ENCODE assay signal across 19 cellular contexts in the genomic region with DNA sequence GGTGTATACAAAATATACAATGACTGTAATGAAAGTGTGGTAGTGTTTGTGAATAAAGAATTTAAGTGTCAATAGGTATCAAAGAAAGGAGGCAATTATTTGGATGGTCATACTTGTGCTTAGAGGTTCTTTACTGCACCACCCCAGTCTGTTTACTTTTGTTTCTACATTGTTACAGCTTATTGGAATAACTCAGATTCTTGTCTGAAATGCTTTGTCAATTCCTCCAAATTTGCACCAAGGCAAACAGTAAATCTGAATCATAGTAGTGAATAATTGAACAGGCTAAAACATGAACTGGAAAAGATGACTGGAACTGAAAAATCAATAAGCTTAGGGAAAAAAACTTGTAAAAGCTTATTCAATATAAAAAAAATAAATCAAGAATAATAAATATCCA.
"Had no signal": no experiment of that assay in that cellular context is flagged by ENCODE, and none has a peak within 500 bp of the region (broad histone marks: within the 10 kb centered on the region; RNA-seq: fewer than 3 reads in every experiment).

No MANE protein-coding gene starts in this region.

- H3K27ac ChIP-seq: dorsolateral prefrontal cortex, heart right ventricle, neutrophil, tibial artery had no signal

- ATAC-seq: activated CD8-positive, alpha-beta T cell treated with anti-CD3 and anti-CD28 coated beads, Interleukin-2, amount 10 ng/mL, durations not matched to agents 7 days and 5 days; activated naive CD4-positive, alpha-beta T cell treated with anti-CD3 and anti-CD28 coated beads, Interleukin-2, amount 50 U/mL, for 72 hours; activated T-cell treated with anti-CD3 and anti-CD28 coated beads, Interleukin-2, amount 50 U/mL, for 4 hours; heart right ventricle; natural killer cell treated with Interleukin-12 subunit alpha and Interleukin-12 subunit beta and Interleukin-15 and Interleukin-18, amount 100 ng/mL, for 72 hours; stimulated activated naive CD8-positive, alpha-beta T cell treated with anti-CD3 and anti-CD28 coated beads, Interleukin-15, Interleukin-2, amounts not matched to agents 100 U/mL and 50 U/mL, for 24 hours had no signal

- H3K4me1 ChIP-seq: tibial artery had no signal

- H3K9me3 Mint-ChIP-seq: activated CD4-positive, alpha-beta T cell treated with anti-CD3 and anti-CD28 coated beads, Interleukin-2, amount 10 ng/mL, durations not matched to agents 24 days and 14 days; activated naive CD4-positive, alpha-beta T cell treated with anti-CD3 and anti-CD28 coated beads, Interleukin-2, amount 50 U/mL, for 72 hours; activated T-cell treated with anti-CD3 and anti-CD28 coated beads, Interleukin-2, amount 50 U/mL, for 4 hours; endodermal cell; natural killer cell treated with Interleukin-12 subunit alpha and Interleukin-12 subunit beta and Interleukin-15 and Interleukin-18, amount 100 ng/mL, for 72 hours had no signal

- H3K4me1 Mint-ChIP-seq: activated CD4-positive, alpha-beta T cell treated with anti-CD3 and anti-CD28 coated beads, Interleukin-2, amount 10 ng/mL, durations not matched to agents 24 days and 14 days; endodermal cell had no signal

- DNase-seq: activated CD4-positive, alpha-beta T cell treated with anti-CD3 and anti-CD28 coated beads, Interleukin-2, amount 10 ng/mL, durations not matched to agents 24 days and 14 days; activated CD8-positive, alpha-beta T cell treated with anti-CD3 and anti-CD28 coated beads, Interleukin-2, amount 10 ng/mL, durations not matched to agents 7 days and 5 days; activated effector memory CD4-positive, alpha-beta T cell treated with Interleukin-2 at 50 U/mL for 16 hours; activated T-cell treated with anti-CD3 and anti-CD28 coated beads, Interleukin-2, amount 50 U/mL, for 4 hours; caudate nucleus; dorsolateral prefrontal cortex; endodermal cell; erythroblast; heart right ventricle; posterior cingulate gyrus; stimulated activated CD4-positive, alpha-beta T cell treated with anti-CD3 and anti-CD28 coated beads, Interleukin-12 subunit alpha, Interleukin-12 subunit beta, amount 100 ng/mL, for 4 hours; stimulated activated CD4-positive, alpha-beta T cell treated with anti-CD3 and anti-CD28 coated beads, Interleukin-1b, Interleukin-23, amount 100 ng/mL, for 48 hours; stimulated activated naive CD8-positive, alpha-beta T cell treated with anti-CD3 and anti-CD28 coated beads, Interleukin-15, Interleukin-2, amounts not matched to agents 100 U/mL and 50 U/mL, for 24 hours; substantia nigra; T1000; tibial artery had no signal

- H3K4me3 ChIP-seq: dorsolateral prefrontal cortex, heart right ventricle, tibial artery had no signal

- H3K36me3 ChIP-seq: heart right ventricle, neutrophil, tibial artery had no signal

- H3K36me3 Mint-ChIP-seq: activated naive CD4-positive, alpha-beta T cell treated with anti-CD3 and anti-CD28 coated beads, Interleukin-2, amount 50 U/mL, for 72 hours; natural killer cell treated with Interleukin-12 subunit alpha and Interleukin-12 subunit beta and Interleukin-15 and Interleukin-18, amount 100 ng/mL, for 72 hours had no signal

- H3K4me3 Mint-ChIP-seq: activated CD4-positive, alpha-beta T cell treated with anti-CD3 and anti-CD28 coated beads, Interleukin-2, amount 10 ng/mL, durations not matched to agents 24 days and 14 days; activated CD8-positive, alpha-beta T cell treated with anti-CD3 and anti-CD28 coated beads, Interleukin-2, amount 10 ng/mL, durations not matched to agents 7 days and 5 days; activated T-cell treated with anti-CD3 and anti-CD28 coated beads, Interleukin-2, amount 50 U/mL, for 4 hours; endodermal cell; natural killer cell treated with Interleukin-12 subunit alpha and Interleukin-12 subunit beta and Interleukin-15 and Interleukin-18, amount 100 ng/mL, for 72 hours had no signal

- H3K27me3 Mint-ChIP-seq: activated CD4-positive, alpha-beta T cell treated with anti-CD3 and anti-CD28 coated beads, Interleukin-2, amount 10 ng/mL, durations not matched to agents 24 days and 14 days; natural killer cell treated with Interleukin-12 subunit alpha and Interleukin-12 subunit beta and Interleukin-15 and Interleukin-18, amount 100 ng/mL, for 72 hours had no signal

- H3K27me3 ChIP-seq: dorsolateral prefrontal cortex, heart right ventricle, neutrophil, tibial artery had no signal

- H3K9me3 ChIP-seq: neutrophil, tibial artery had no signal

- H3K27ac Mint-ChIP-seq: activated CD4-positive, alpha-beta T cell treated with anti-CD3 and anti-CD28 coated beads, Interleukin-2, amount 10 ng/mL, durations not matched to agents 24 days and 14 days; activated CD8-positive, alpha-beta T cell treated with anti-CD3 and anti-CD28 coated beads, Interleukin-2, amount 10 ng/mL, durations not matched to agents 7 days and 5 days; activated naive CD4-positive, alpha-beta T cell treated with anti-CD3 and anti-CD28 coated beads, Interleukin-2, amount 50 U/mL, for 72 hours; endodermal cell; natural killer cell treated with Interleukin-12 subunit alpha and Interleukin-12 subunit beta and Interleukin-15 and Interleukin-18, amount 100 ng/mL, for 72 hours had no signal
